Comparison of ENCODE assay signal across 9 cellular contexts in the genomic region with DNA sequence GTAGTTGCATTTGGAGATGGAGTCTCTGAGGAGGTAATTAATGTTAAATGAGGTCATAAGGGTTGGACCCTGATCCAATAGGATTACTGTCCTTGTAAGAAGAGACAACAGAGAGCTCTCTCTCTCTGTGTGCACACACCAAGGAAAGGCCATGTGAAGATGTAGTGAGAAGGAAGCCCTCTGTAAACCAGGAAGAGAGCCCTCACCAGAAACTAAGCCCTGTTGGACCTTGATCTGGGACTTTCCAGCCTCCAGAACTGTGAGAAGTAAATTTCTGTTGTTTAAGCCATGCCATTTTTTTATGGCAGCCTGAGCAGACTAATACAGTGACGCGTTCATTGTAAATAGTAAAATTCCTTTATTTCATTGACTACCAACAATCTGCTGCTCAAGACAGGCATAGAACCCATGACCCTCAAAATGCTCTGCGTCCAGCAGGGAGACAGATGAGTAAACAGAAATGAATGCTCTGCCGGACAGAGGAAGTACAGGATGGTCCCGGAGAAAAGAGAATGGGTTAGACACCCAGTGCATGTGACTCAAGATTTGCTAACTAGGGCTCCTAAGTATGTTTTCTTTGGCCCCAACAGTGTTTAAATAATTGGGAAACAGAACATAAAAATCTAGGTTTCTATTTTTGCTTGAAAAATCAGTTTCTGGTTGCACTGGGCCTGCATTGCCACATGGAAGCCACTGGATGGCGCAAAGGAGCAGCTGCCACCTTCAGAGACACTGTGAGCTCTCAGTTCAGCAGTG. TPM values are rescaled to one million over a fixed set of nuclear protein-coding genes. Genes with fewer than 3 reads are reported as not detected.
DNase-seq lines count a peak whose midpoint lies in the region; ATAC-seq, FAIRE-seq and TF ChIP-seq lines count a peak whose summit lies in the region.
"Had no signal": no experiment of that assay in that cellular context is flagged by ENCODE, and none has a peak within 500 bp of the region (broad histone marks: within the 10 kb centered on the region; RNA-seq: fewer than 3 reads in every experiment).

No MANE protein-coding gene starts in this region.

- ATAC-seq in left lung (peak; percentile 85), GM19395 (IDR thresholded peaks at IDR 0.05; ENCODE audit: unreplicated experiment) (no peak)

- peaks cover 0 to 6% of the 10 kb centered on the region in 2 donors for H3K27me3 ChIP-seq in left lung
- H3K27me3 ChIP-seq: BLaER1 treated with 17β-estradiol and CSF1 and Interleukin-3, amounts not matched to agents 10 nM and 100 nM had no signal

- TF ChIP-seq CTCF in chondrocyte (IDR thresholded peaks at IDR 0.05) (peak; percentile 99), left lung (IDR thresholded peaks at IDR 0.05) (peak; percentile 57 to 62)

- no peak for FAIRE-seq in urothelium cell line (lab: Jason Lieb, UNC)

- no peaks in the 10 kb centered on the region for H3K36me3 ChIP-seq in left lung
- H3K36me3 ChIP-seq: BLaER1 treated with 17β-estradiol and CSF1 and Interleukin-3, amounts not matched to agents 10 nM and 100 nM had no signal

- H3K36me3 Mint-ChIP-seq in chondrocyte (ENCODE audit: low read depth): no peaks in the 10 kb centered on the region
- H3K36me3 Mint-ChIP-seq in activated T-helper 2 cell treated with anti-CD3 and anti-CD28 coated beads, Interferon-gamma antibody, Interleukin-2, Interleukin-4, amounts not matched to agents 10 μg/mL and 5 μg/mL and 100 μg/mL, durations not matched to agents 14 hours and 24 hours and 36 hours (ENCODE audit: low read depth): no peaks in the 10 kb centered on the region

- no peak overlapping the region for H3K4me3 Mint-ChIP-seq in chondrocyte (ENCODE audit: unreplicated experiment)
- H3K4me3 Mint-ChIP-seq in activated T-helper 2 cell treated with anti-CD3 and anti-CD28 coated beads, Interferon-gamma antibody, Interleukin-2, Interleukin-4, amounts not matched to agents 10 μg/mL and 5 μg/mL and 100 μg/mL, durations not matched to agents 14 hours and 24 hours and 36 hours (ENCODE audit: low read depth): no peak overlapping the region

- peak; percentile 6 for DNase-seq in NCI-H1092 treated with DMSO at 0.1 percent for 48 hours (lab: John Stamatoyannopoulos, UW)
- no peak for DNase-seq in NCI-H1092 (lab: John Stamatoyannopoulos, UW)
- DNase-seq in MV-4-11 (lab: John Stamatoyannopoulos, UW): peak; percentile 14
- no peak for DNase-seq in chondrocyte (ENCODE audit: low spot score)
- no peak for DNase-seq in left lung
- DNase-seq in urothelium cell line (ENCODE audit: low spot score): peak; percentile 57
- DNase-seq in activated T-helper 2 cell treated with anti-CD3 and anti-CD28 coated beads, Interferon-gamma antibody, Interleukin-2, Interleukin-4, amounts not matched to agents 10 μg/mL and 5 μg/mL and 100 μg/mL, durations not matched to agents 14 hours and 24 hours and 36 hours (ENCODE audit: low spot score): no peak

- H3K27ac ChIP-seq in left lung: no peak overlapping the region

- H3K27me3 Mint-ChIP-seq in chondrocyte (ENCODE audit: low read depth): no peaks in the 10 kb centered on the region
- peaks cover 3% of the 10 kb centered on the region for H3K27me3 Mint-ChIP-seq in activated T-helper 2 cell treated with anti-CD3 and anti-CD28 coated beads, Interferon-gamma antibody, Interleukin-2, Interleukin-4, amounts not matched to agents 10 μg/mL and 5 μg/mL and 100 μg/mL, durations not matched to agents 14 hours and 24 hours and 36 hours (ENCODE audit: low read depth)

- intact Hi-C loops in left lung (cut with DNase I): no loop called here
- intact Hi-C loops in activated T-helper 2 cell treated with anti-CD3 and anti-CD28 coated beads, Interferon-gamma antibody, Interleukin-2, Interleukin-4, amounts not matched to agents 10 μg/mL and 5 μg/mL and 100 μg/mL, durations not matched to agents 14 hours and 24 hours and 36 hours (cut with micrococcal nuclease): no loop called here

- H3K9me3 ChIP-seq in left lung: no peaks in the 10 kb centered on the region
- H3K9me3 ChIP-seq: BLaER1 treated with 17β-estradiol and CSF1 and Interleukin-3, amounts not matched to agents 10 nM and 100 nM had no signal

- H3K9me3 Mint-ChIP-seq in chondrocyte (ENCODE audit: low read depth): no peaks in the 10 kb centered on the region
- H3K9me3 Mint-ChIP-seq in activated T-helper 2 cell treated with anti-CD3 and anti-CD28 coated beads, Interferon-gamma antibody, Interleukin-2, Interleukin-4, amounts not matched to agents 10 μg/mL and 5 μg/mL and 100 μg/mL, durations not matched to agents 14 hours and 24 hours and 36 hours: no peaks in the 10 kb centered on the region

- H3K4me3 ChIP-seq in left lung: no peak overlapping the region
- H3K4me3 ChIP-seq: BLaER1 treated with 17β-estradiol and CSF1 and Interleukin-3, amounts not matched to agents 10 nM and 100 nM had no signal

- H3K4me1 ChIP-seq in left lung: peaks cover 0 to 4% of the 10 kb centered on the region in 2 donors

- peaks cover 39% of the 10 kb centered on the region for H3K4me1 Mint-ChIP-seq in chondrocyte (ENCODE audit: low read depth)
- no peaks in the 10 kb centered on the region for H3K4me1 Mint-ChIP-seq in activated T-helper 2 cell treated with anti-CD3 and anti-CD28 coated beads, Interferon-gamma antibody, Interleukin-2, Interleukin-4, amounts not matched to agents 10 μg/mL and 5 μg/mL and 100 μg/mL, durations not matched to agents 14 hours and 24 hours and 36 hours (ENCODE audit: low read depth)

- H3K27ac Mint-ChIP-seq in chondrocyte (ENCODE audit: unreplicated experiment): peak overlapping the region; percentile 92
- no peak overlapping the region for H3K27ac Mint-ChIP-seq in activated T-helper 2 cell treated with anti-CD3 and anti-CD28 coated beads, Interferon-gamma antibody, Interleukin-2, Interleukin-4, amounts not matched to agents 10 μg/mL and 5 μg/mL and 100 μg/mL, durations not matched to agents 14 hours and 24 hours and 36 hours

RNA-seq across cellular contexts. Expression of gene TNFAIP8L3, which starts 37.9 kb away (rescaled TPM):
- total RNA-seq in chondrocyte (4.6 to 6.1 TPM (median 5.4 TPM) in 3 replicates), left lung (10 to 100 TPM in 1 of 2 donors, 1 to 10 TPM in 1; 3.7 to 25.0 TPM)
- total RNA-seq in activated T-helper 2 cell treated with anti-CD3 and anti-CD28 coated beads, Interferon-gamma antibody, Interleukin-2, Interleukin-4, amounts not matched to agents 10 μg/mL and 5 μg/mL and 100 μg/mL, durations not matched to agents 14 hours and 24 hours and 36 hours: 0.98 and 1.8 TPM in 2 replicates

Comparison
In these comparisons a context has a peak if more than half of its experiments do, and no peak if none do; other contexts are left out.
1. DNase-seq: peak in NCI-H1092 treated with DMSO at 0.1 percent for 48 hours (single experiment), MV-4-11 (single experiment) and urothelium cell line (single experiment); none in NCI-H1092 (single experiment), chondrocyte (single experiment), left lung (0 of 2) and activated T-helper 2 cell treated with anti-CD3 and anti-CD28 coated beads, Interferon-gamma antibody, Interleukin-2, Interleukin-4, amounts not matched to agents 10 μg/mL and 5 μg/mL and 100 μg/mL, durations not matched to agents 14 hours and 24 hours and 36 hours (single experiment).